ENCODE assay signal across 2 cellular contexts in genomic region chr6:82750570-82750969, GRCh38.
TF ChIP-seq lines count a peak whose summit lies in the region.

No MANE protein-coding gene starts in this region.

TF ChIP-seq in IMR-90, 13 proteins besides CTCF, POLR2A, EP300 and RAD21:
- TF ChIP-seq RFX5 (IDR thresholded peaks at IDR 0.05; ENCODE audit: low read depth, low read length) (no peak), MXI1 (IDR thresholded peaks at IDR 0.05; ENCODE audit: borderline replicate concordance, low read depth, low read length) (no peak), MAZ (IDR thresholded peaks at IDR 0.05; ENCODE audit: borderline replicate concordance, low read depth, low read length) (no peak), NFE2L2 (IDR thresholded peaks at IDR 0.05; ENCODE audit: low read depth, low read length) (no peak)
TF ChIP-seq in IMR-90: peak in this region for 0.

TF ChIP-seq in K562, 482 proteins besides CTCF, POLR2A, EP300 and RAD21:
- TF ChIP-seq ARID2 (IDR thresholded peaks at IDR 0.05) (no peak), MEIS2 (IDR thresholded peaks at IDR 0.05; ENCODE audit: partially characterized antibody) (no peak), TFE3 (CRISPR knock-in tag; IDR thresholded peaks at IDR 0.05) (no peak), RBM14 (IDR thresholded peaks at IDR 0.05; ENCODE audit: borderline replicate concordance, insufficient read depth, low read depth, low read length) (no peak), MAFG (tag; conservative IDR thresholded peaks at IDR 0.05) (0 out of 2 replicates have a peak, but pooled peaks have one; percentile 9), HMG20A (CRISPR knock-in tag; conservative IDR thresholded peaks at IDR 0.05) (no peak)
